10 cellular contexts compared by ENCODE assay signal in the genomic region with DNA sequence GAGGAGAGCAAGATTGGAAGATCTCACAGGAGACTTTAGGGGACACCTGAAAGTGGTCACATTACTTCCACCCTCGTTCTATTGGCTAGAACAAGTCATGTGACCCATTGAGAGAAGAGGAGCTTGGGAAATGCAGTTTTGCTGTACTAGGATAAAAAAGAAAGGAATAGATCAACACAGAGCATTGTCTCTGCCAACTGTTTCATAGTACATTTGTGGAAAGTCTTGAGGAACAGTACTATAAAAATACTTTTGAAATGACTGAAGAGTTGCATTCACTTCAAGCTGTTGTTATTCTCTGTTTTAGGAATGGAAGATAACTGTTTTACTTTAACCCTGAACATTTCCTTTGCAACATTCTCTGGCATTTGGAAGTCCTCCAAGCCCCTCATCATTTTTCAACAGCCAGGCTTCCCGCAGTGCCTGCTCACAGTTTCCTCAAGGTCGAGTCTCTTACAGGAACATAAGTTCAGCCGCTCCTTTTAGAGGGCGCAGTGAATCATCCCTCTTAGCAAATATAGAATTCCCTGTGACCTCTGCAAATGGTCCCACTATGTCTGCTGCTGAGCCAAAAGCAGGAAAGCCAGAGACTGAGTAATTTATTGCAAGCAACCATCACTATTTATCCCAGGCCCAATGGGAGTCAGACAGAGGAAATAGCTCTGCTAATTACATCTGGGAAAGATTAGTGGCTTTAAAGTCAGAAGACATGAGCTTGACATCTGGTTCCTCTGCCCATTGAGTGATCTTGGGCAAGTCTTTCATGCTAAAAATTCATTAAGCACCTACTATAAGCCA. TPM values are rescaled to one million over a fixed set of nuclear protein-coding genes. Genes with fewer than 3 reads are reported as not detected.
DNase-seq lines count a peak whose midpoint lies in the region; ATAC-seq and TF ChIP-seq lines count a peak whose summit lies in the region.
"Had no signal": no experiment of that assay in that cellular context is flagged by ENCODE, and none has a peak within 500 bp of the region (broad histone marks: within the 10 kb centered on the region; RNA-seq: fewer than 3 reads in every experiment).

No MANE protein-coding gene starts in this region.

- H3K36me3 ChIP-seq in cardiac muscle cell = no peaks in the 10 kb centered on the region

- H3K27me3 ChIP-seq in cardiac muscle cell = no peaks in the 10 kb centered on the region

- no peak for ATAC-seq in GM18867 (IDR thresholded peaks at IDR 0.05; ENCODE audit: unreplicated experiment)
- ATAC-seq: activated CD4-positive, alpha-beta T cell treated with anti-CD3 and anti-CD28 coated beads for 36 hours had no signal

- no peak overlapping the region for H3K4me3 ChIP-seq in cardiac muscle cell

- peak overlapping the region; percentile 65 for H3K27ac ChIP-seq in cardiac muscle cell

- peaks cover 8% of the 10 kb centered on the region for H3K4me1 ChIP-seq in cardiac muscle cell (ENCODE audit: low read depth)

- H3K9me3 ChIP-seq in cardiac muscle cell (ENCODE audit: low read depth) = no peaks in the 10 kb centered on the region

- no peak for TF ChIP-seq CTCF in cardiac muscle cell (IDR thresholded peaks at IDR 0.05; ENCODE audit: low read depth, low read length)

- DNase-seq in EH (ENCODE audit: low read depth) (peak; percentile 100), T1000 (lab: John Stamatoyannopoulos, UW) (peak; percentile 42), cardiac muscle cell (ENCODE audit: low read depth in 1 of 2, low spot score in 1 of 2) (peak; percentile 34 to 98), pulmonary artery endothelial cell (ENCODE audit: low read depth, low spot score) (peak; percentile 85), D341Med (ENCODE audit: low spot score) (no peak), NCI-H2171 treated with DMSO at 0.1 percent for 48 hours (lab: John Stamatoyannopoulos, UW) (no peak), HK-2 (ENCODE audit: unreplicated experiment) (no peak)
- DNase-seq: activated CD4-positive, alpha-beta T cell treated with anti-CD3 and anti-CD28 coated beads for 36 hours; stimulated activated CD4-positive, alpha-beta T cell treated with anti-CD3 and anti-CD28 coated beads, Interleukin-4, amount 100 ng/mL, for 1 hour had no signal

RNA-seq across cellular contexts. Expression of gene MRPL32, which starts 40.7 kb away (rescaled TPM):
- total RNA-seq in cardiac muscle cell (71.9 and 77.0 TPM in 2 replicates), pulmonary artery endothelial cell (79.3 and 89.5 TPM in 2 replicates)
- polyA plus RNA-seq in cardiac muscle cell = 125 and 146 TPM in 2 replicates

RNA-seq across cellular contexts. Expression of gene PSMA2, which starts 40.9 kb away (rescaled TPM):
- 54.0 and 67.7 TPM in 2 replicates for total RNA-seq in cardiac muscle cell
- 326 and 371 TPM in 2 replicates for polyA plus RNA-seq in cardiac muscle cell
- total RNA-seq in pulmonary artery endothelial cell = 101 and 121 TPM in 2 replicates

Comparison
In these comparisons a context has a peak if more than half of its experiments do, and no peak if none do; other contexts are left out.
1. DNase-seq: peak in EH (single experiment), T1000 (single experiment), cardiac muscle cell (2 of 2) and pulmonary artery endothelial cell (single experiment); none in D341Med (single experiment), NCI-H2171 treated with DMSO at 0.1 percent for 48 hours (single experiment) and HK-2 (single experiment).